Comparison of ENCODE assay signal across 34 cellular contexts in the genomic region with DNA sequence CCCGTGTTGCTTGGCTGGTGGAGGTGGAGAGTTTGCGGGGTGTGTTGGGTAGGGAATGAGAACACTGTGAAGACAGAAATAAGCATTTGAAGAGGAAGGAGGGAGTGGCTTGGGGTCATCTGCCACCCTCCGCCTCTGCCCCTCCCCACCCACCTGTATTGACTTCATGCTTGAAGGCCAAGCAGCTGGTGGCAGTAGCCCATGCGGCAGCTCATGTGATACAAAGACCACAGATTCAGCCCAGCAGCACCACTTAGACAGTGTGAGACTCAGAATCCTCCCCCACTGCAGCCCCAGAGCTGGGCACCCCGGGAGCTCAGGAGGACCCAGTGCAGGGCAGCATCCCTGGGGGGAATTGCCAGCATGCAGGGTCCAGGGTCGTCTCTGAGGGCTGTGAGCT. TPM values are rescaled to one million over a fixed set of nuclear protein-coding genes. Genes with fewer than 3 reads are reported as not detected.
A peak's percentile ranks its signal among the peaks of the same experiment; 100 is the strongest.
DNase-seq lines count a peak whose midpoint lies in the region; ATAC-seq and TF ChIP-seq lines count a peak whose summit lies in the region.
"Had no signal": no experiment of that assay in that cellular context is flagged by ENCODE, and none has a peak within 500 bp of the region (broad histone marks: within the 10 kb centered on the region; RNA-seq: fewer than 3 reads in every experiment).

No MANE protein-coding gene starts in this region.

- H4K20me1 ChIP-seq in Loucy (ENCODE audit: insufficient read depth, low read length, poor library complexity, severe bottlenecking), result no peaks in the 10 kb centered on the region

- H3K9me2 ChIP-seq in Loucy (replicated peaks; ENCODE audit: low read depth, low read length), result no peaks in the 10 kb centered on the region

- no peaks in the 10 kb centered on the region for H3K36me3 ChIP-seq in right atrium auricular region
- H3K36me3 ChIP-seq in Loucy (ENCODE audit: insufficient read depth, low read length), result no peaks in the 10 kb centered on the region
- H3K36me3 ChIP-seq in aorta (ENCODE audit: control insufficient read depth in 1 of 2, insufficient read depth in 2 of 2, low read length in 1 of 2), result no peaks in the 10 kb centered on the region
- H3K36me3 ChIP-seq: gastroesophageal sphincter, pancreas, spleen, uterus had no signal

- no peak overlapping the region for H3K27ac ChIP-seq in right atrium auricular region
- no peak overlapping the region for H3K27ac ChIP-seq in aorta (ENCODE audit: low read depth in 1 of 2, low read length in 2 of 2)
- H3K27ac ChIP-seq: gastroesophageal sphincter, pancreas, PC-9, spleen, uterus had no signal

- intact Hi-C loops in Right ventricle myocardium superior (cut with DNase I), result no loop called here
- intact Hi-C loops in aorta (cut with DNase I), result no loop called here

- H3K4me1 Mint-ChIP-seq in activated T-helper 17 cell treated with anti-CD3 and anti-CD28 coated beads, Interleukin-2, amount 50 U/mL, for 72 hours, result no peaks in the 10 kb centered on the region

- H3K4me3 ChIP-seq in right atrium auricular region (no peak overlapping the region), Loucy (ENCODE audit: low read length, poor library complexity, severe bottlenecking) (no peak overlapping the region), aorta (ENCODE audit: low read length in 2 of 2) (no peak overlapping the region)
- H3K4me3 ChIP-seq: gastroesophageal sphincter, pancreas, PC-9, spleen, uterus had no signal

- H3K4me1 ChIP-seq in right atrium auricular region (no peaks in the 10 kb centered on the region), Loucy (ENCODE audit: insufficient read depth, low read length, poor library complexity, severe bottlenecking) (peaks cover 19% of the 10 kb centered on the region), aorta (ENCODE audit: control insufficient read depth in 1 of 2, insufficient read depth in 2 of 2, low read length in 2 of 2) (no peaks in the 10 kb centered on the region)
- H3K4me1 ChIP-seq: gastroesophageal sphincter, pancreas, spleen, uterus had no signal

- H3K27me3 ChIP-seq in right atrium auricular region (no peaks in the 10 kb centered on the region), Loucy (ENCODE audit: insufficient read depth, low read length, poor library complexity, severe bottlenecking) (no peaks in the 10 kb centered on the region), aorta (ENCODE audit: control insufficient read depth in 1 of 2, insufficient read depth in 2 of 2, low read length in 1 of 2) (no peaks in the 10 kb centered on the region)
- H3K27me3 ChIP-seq: pancreas, uterus had no signal

- no peak overlapping the region for H2AFZ ChIP-seq in Loucy (ENCODE audit: low read length)
- H2AFZ ChIP-seq: PC-9 had no signal

- peak overlapping the region; percentile 36 for H3K4me2 ChIP-seq in Loucy (ENCODE audit: low read depth, low read length, poor library complexity, severe bottlenecking)
- H3K4me2 ChIP-seq: PC-9 had no signal

- H3K27me3 Mint-ChIP-seq in activated T-helper 17 cell treated with anti-CD3 and anti-CD28 coated beads, Interleukin-2, amount 50 U/mL, for 72 hours, result no peaks in the 10 kb centered on the region
- H3K27me3 Mint-ChIP-seq: activated naive CD4-positive, alpha-beta T cell treated with anti-CD3 and anti-CD28 coated beads, Interleukin-2, amount 50 U/mL, for 24 hours; stimulated activated naive CD8-positive, alpha-beta T cell treated with anti-CD3 and anti-CD28 coated beads, Interleukin-15, amount 100 ng/mL, for 72 hours had no signal

- H3K4me3 Mint-ChIP-seq in activated T-helper 17 cell treated with anti-CD3 and anti-CD28 coated beads, Interleukin-2, amount 50 U/mL, for 72 hours, result no peak overlapping the region
- H3K4me3 Mint-ChIP-seq: activated naive CD4-positive, alpha-beta T cell treated with anti-CD3 and anti-CD28 coated beads, Interleukin-2, amount 50 U/mL, for 24 hours; neural crest cell; stimulated activated naive CD8-positive, alpha-beta T cell treated with anti-CD3 and anti-CD28 coated beads, Interleukin-15, amount 100 ng/mL, for 72 hours had no signal

- no peak for ATAC-seq in Right ventricle myocardium superior (ENCODE audit: poor library complexity)
- ATAC-seq in activated T-helper 17 cell treated with anti-CD3 and anti-CD28 coated beads, Interleukin-2, amount 50 U/mL, for 72 hours (replicated peaks), result peak; percentile 16
- peak; percentile 9 for ATAC-seq in aorta (ENCODE audit: low FRiP score)
- ATAC-seq in activated CD4-positive, CD25-positive, alpha-beta regulatory T cell treated with anti-CD3 and anti-CD28 coated beads, Interleukin-2, amount 50 U/mL, for 24 hours, result no peak
- ATAC-seq: gastroesophageal sphincter; left cardiac atrium; stimulated activated naive CD8-positive, alpha-beta T cell treated with anti-CD3 and anti-CD28 coated beads, Interleukin-15, amount 100 ng/mL, for 72 hours had no signal

- H3F3A ChIP-seq in Loucy (ENCODE audit: low read depth), result no peaks in the 10 kb centered on the region

- H3K9ac ChIP-seq in Loucy (ENCODE audit: low read depth, low read length, poor library complexity, severe bottlenecking), result no peak overlapping the region

- TF ChIP-seq CTCF in right atrium auricular region (IDR thresholded peaks at IDR 0.05), result no peak
- TF ChIP-seq CTCF in Loucy (conservative IDR thresholded peaks at IDR 0.05; ENCODE audit: low read length), result no peak

- no peaks in the 10 kb centered on the region for H3K36me3 Mint-ChIP-seq in activated T-helper 17 cell treated with anti-CD3 and anti-CD28 coated beads, Interleukin-2, amount 50 U/mL, for 72 hours (ENCODE audit: low read depth)
- H3K36me3 Mint-ChIP-seq: activated naive CD4-positive, alpha-beta T cell treated with anti-CD3 and anti-CD28 coated beads, Interleukin-2, amount 50 U/mL, for 24 hours had no signal

- no peaks in the 10 kb centered on the region for H3K9me3 Mint-ChIP-seq in activated T-helper 17 cell treated with anti-CD3 and anti-CD28 coated beads, Interleukin-2, amount 50 U/mL, for 72 hours
- H3K9me3 Mint-ChIP-seq: activated naive CD4-positive, alpha-beta T cell treated with anti-CD3 and anti-CD28 coated beads, Interleukin-2, amount 50 U/mL, for 24 hours; neural crest cell; stimulated activated naive CD8-positive, alpha-beta T cell treated with anti-CD3 and anti-CD28 coated beads, Interleukin-15, amount 100 ng/mL, for 72 hours had no signal

- H3K27ac Mint-ChIP-seq in activated T-helper 17 cell treated with anti-CD3 and anti-CD28 coated beads, Interleukin-2, amount 50 U/mL, for 72 hours, result no peak overlapping the region
- H3K27ac Mint-ChIP-seq: activated naive CD4-positive, alpha-beta T cell treated with anti-CD3 and anti-CD28 coated beads, Interleukin-2, amount 50 U/mL, for 24 hours had no signal

- H3K9me3 ChIP-seq in right atrium auricular region (no peaks in the 10 kb centered on the region), Loucy (ENCODE audit: insufficient read depth, low read depth, low read length) (no peaks in the 10 kb centered on the region), aorta (ENCODE audit: control insufficient read depth, low read length) (no peaks in the 10 kb centered on the region)
- H3K9me3 ChIP-seq: gastroesophageal sphincter, pancreas, spleen, uterus had no signal

- WGBS in aorta, 2 donors, result 70 to 74% methylated on average over 6 of the region's 6 CpGs

- peak; percentile 23 for DNase-seq in Right ventricle myocardium superior
- no peak for DNase-seq in right atrium auricular region (ENCODE audit: low spot score)
- peak in 1 of 2 donors; percentile 45 for DNase-seq in aorta
- DNase-seq in SW 1271 (lab: John Stamatoyannopoulos, UW), result no peak
- DNase-seq: activated CD4-positive, alpha-beta T cell treated with anti-CD3 and anti-CD28 coated beads for 1 hour; activated T-cell treated with anti-CD3 and anti-CD28 coated beads for 4 hours; anterior cingulate cortex; GF-D8; hypothalamus; Kasumi-1; left cardiac atrium; mammary epithelial cell; NCI-H1436; NCI-H2107; NK-92 treated with Interleukin-12 subunit alpha and Interleukin-12 subunit beta, amount 100 ng/mL, for 24 hours; PC-9; stimulated activated CD4-positive, alpha-beta T cell treated with anti-CD3 and anti-CD28 coated beads, Interleukin-2, amount 100 ng/mL, for 24 hours; stimulated activated naive CD8-positive, alpha-beta T cell treated with anti-CD3 and anti-CD28 coated beads, Interleukin-15, amount 100 ng/mL, for 72 hours; uterus had no signal

- H3K79me2 ChIP-seq in Loucy (ENCODE audit: insufficient read depth, low read length), result no peaks in the 10 kb centered on the region

RNA-seq across cellular contexts. Expression of gene NPPC, which starts 15.4 kb away (rescaled TPM):
- total RNA-seq in Right ventricle myocardium superior (7.7 TPM), right atrium auricular region (1 to 10 TPM in 1 of 2 donors, under 1 TPM in 1; 0.82 to 1.1 TPM), aorta (under 1 TPM in 1 of 2 donors, not detected in 1; 0.49 TPM)
- total RNA-seq in activated T-helper 17 cell treated with anti-CD3 and anti-CD28 coated beads, Interleukin-2, amount 50 U/mL, for 72 hours, result not detected
- under 1 TPM; 0.36 to 0.88 TPM for polyA plus RNA-seq in aorta
- total RNA-seq: bronchial epithelial cell; endothelial cell of umbilical vein; fibroblast of lung; gastroesophageal sphincter; mammary epithelial cell; NCI-H460; pancreas; PC-9; T-helper 2 cell treated with Interferon-gamma antibody and Interleukin-4, amounts not matched to agents 100 ng/mL and 5 ng/mL, for 36 hours had no signal
- polyA plus RNA-seq: AG04450, BJ, endothelial cell of umbilical vein, fibroblast of lung, mammary epithelial cell had no signal

RNA-seq across cellular contexts. Expression of gene DIS3L2, which starts 50.7 kb away (rescaled TPM):
- total RNA-seq in Right ventricle myocardium superior, result 17.6 TPM
- total RNA-seq in right atrium auricular region, result 10 to 100 TPM; 19.6 to 22.1 TPM
- 10 to 100 TPM; 21.6 to 30.2 TPM for total RNA-seq in activated T-helper 17 cell treated with anti-CD3 and anti-CD28 coated beads, Interleukin-2, amount 50 U/mL, for 72 hours
- total RNA-seq in aorta, result 10 to 100 TPM; 28.4 to 40.0 TPM
- polyA plus RNA-seq in aorta, result 10 to 100 TPM; 10.6 to 15.1 TPM

Comparison
In these comparisons a context has a peak if more than half of its experiments do, and no peak if none do; other contexts are left out.
1. ATAC-seq: peak in activated T-helper 17 cell treated with anti-CD3 and anti-CD28 coated beads, Interleukin-2, amount 50 U/mL, for 72 hours (single experiment) and aorta (single experiment); none in Right ventricle myocardium superior (single experiment) and activated CD4-positive, CD25-positive, alpha-beta regulatory T cell treated with anti-CD3 and anti-CD28 coated beads, Interleukin-2, amount 50 U/mL, for 24 hours (0 of 2).